15 cellular contexts compared by ENCODE assay signal in the genomic region with DNA sequence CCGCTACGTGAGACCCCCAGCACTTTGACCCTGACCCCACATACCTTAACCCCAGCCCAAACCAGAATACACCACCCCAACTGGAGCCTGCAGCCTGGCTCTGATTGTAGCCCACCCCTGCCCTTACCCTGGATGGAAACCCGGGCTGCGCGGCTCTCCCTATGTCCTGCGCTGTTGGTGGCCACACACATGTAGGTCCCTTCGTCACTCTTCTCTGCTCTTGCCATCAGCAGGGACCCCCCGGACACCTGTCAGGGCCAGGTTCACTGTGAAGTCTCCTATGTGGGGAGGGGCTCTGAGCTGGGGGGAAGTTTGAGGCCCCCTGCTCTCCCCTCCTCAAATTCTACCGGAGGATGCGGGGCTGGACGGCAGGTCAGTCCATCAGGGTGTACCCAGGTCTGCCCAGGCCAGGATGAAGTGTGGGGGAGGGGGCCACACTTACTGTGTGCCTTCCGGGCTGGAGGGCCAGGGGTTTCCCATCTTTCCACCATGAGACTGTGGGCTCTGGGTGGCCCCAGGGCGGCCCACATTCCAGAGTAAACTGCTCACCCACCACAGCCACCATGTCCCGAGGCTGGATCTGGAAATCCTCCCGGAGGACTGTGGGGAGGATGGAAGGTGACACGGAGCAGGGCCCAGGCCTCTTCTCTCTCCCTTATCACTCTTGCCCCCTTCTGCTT. TPM values are rescaled to one million over a fixed set of nuclear protein-coding genes. Genes with fewer than 3 reads are reported as not detected.
DNase-seq lines count a peak whose midpoint lies in the region; ATAC-seq, FAIRE-seq and TF ChIP-seq lines count a peak whose summit lies in the region.
"Had no signal": no experiment of that assay in that cellular context is flagged by ENCODE, and none has a peak within 500 bp of the region (broad histone marks: within the 10 kb centered on the region; RNA-seq: fewer than 3 reads in every experiment).

No MANE protein-coding gene starts in this region.

- H3K9me3 ChIP-seq in left ventricle myocardium inferior (replicated peaks): no peaks in the 10 kb centered on the region
- H3K9me3 ChIP-seq in endothelial cell of umbilical vein (replicated peaks; ENCODE audit: control insufficient read depth, insufficient read depth, low read length): no peaks in the 10 kb centered on the region
- no peaks in the 10 kb centered on the region for H3K9me3 ChIP-seq in osteoblast (ENCODE audit: low read depth, low read length)
- H3K9me3 ChIP-seq in vagina: no peaks in the 10 kb centered on the region

- H4K20me1 ChIP-seq in endothelial cell of umbilical vein (replicated peaks; ENCODE audit: control insufficient read depth, extremely low read depth, insufficient read depth, low read length) (no peaks in the 10 kb centered on the region), osteoblast (ENCODE audit: insufficient read depth, low read length) (no peaks in the 10 kb centered on the region)

- no peak for FAIRE-seq in endothelial cell of umbilical vein (lab: Jason Lieb, UNC)

- no peaks in the 10 kb centered on the region for H3K36me3 ChIP-seq in left ventricle myocardium inferior
- peaks cover 28 to 38% of the 10 kb centered on the region in 2 experiments for H3K36me3 ChIP-seq in endothelial cell of umbilical vein (ENCODE audit: control insufficient read depth in 2 of 2, extremely low read depth in 1 of 2, insufficient read depth in 2 of 2, low read length in 2 of 2)
- no peaks in the 10 kb centered on the region for H3K36me3 ChIP-seq in osteoblast (ENCODE audit: insufficient read depth, low read length)
- H3K36me3 ChIP-seq in vagina: no peaks in the 10 kb centered on the region

- no peaks in the 10 kb centered on the region for H3K9me1 ChIP-seq in endothelial cell of umbilical vein (replicated peaks; ENCODE audit: control insufficient read depth, extremely low read depth, insufficient read depth, low read length)

- H3K79me2 ChIP-seq in endothelial cell of umbilical vein (ENCODE audit: control insufficient read depth, insufficient read depth, low read length): peaks cover 66% of the 10 kb centered on the region
- H3K79me2 ChIP-seq in osteoblast (ENCODE audit: insufficient read depth, low read length): no peaks in the 10 kb centered on the region

- H3K27ac ChIP-seq in left ventricle myocardium inferior (replicated peaks) (peak overlapping the region; percentile 89), endothelial cell of umbilical vein (ENCODE audit: insufficient read depth, low read depth, low read length) (peak overlapping the region; percentile 95), osteoblast (ENCODE audit: low read depth, low read length) (no peak overlapping the region), vagina (peak overlapping the region; percentile 60)

- peak overlapping the region; percentile 88 for H3K9ac ChIP-seq in endothelial cell of umbilical vein (replicated peaks; ENCODE audit: extremely low read depth, insufficient read depth, low read length)

- no peak for ATAC-seq in Right ventricle myocardium inferior
- ATAC-seq: T-helper 17 cell had no signal

- POLR2A ChIA-PET in endothelial cell of umbilical vein (lab: Charles Lee): interaction anchor here (0.9 to 4.2 kb wide), 7 partner anchors 9 to 24 kb away, joined by 3 to 39 read pairs (median 6); no protein-coding TSS in a partner anchor

- TF ChIP-seq POLR2A in endothelial cell of umbilical vein (IDR thresholded peaks at IDR 0.05; ENCODE audit: low read depth, low read length): no peak
- TF ChIP-seq POLR2A in vagina (IDR thresholded peaks at IDR 0.05): no peak

- peaks cover 10% of the 10 kb centered on the region for H3K27me3 ChIP-seq in left ventricle myocardium inferior (ENCODE audit: low read depth)
- H3K27me3 ChIP-seq in endothelial cell of umbilical vein (ENCODE audit: control insufficient read depth in 2 of 2, insufficient read depth in 2 of 2, low read length in 2 of 2): no peaks in the 10 kb centered on the region
- no peaks in the 10 kb centered on the region for H3K27me3 ChIP-seq in osteoblast (ENCODE audit: insufficient read depth, low read length)
- no peaks in the 10 kb centered on the region for H3K27me3 ChIP-seq in vagina

- dilution Hi-C loops in endothelial cell of umbilical vein (cut with MboI; ENCODE audit: extremely low pct_ligation_motif_present, low sequenced_read_pairs): no loop called here

- H3K4me3 ChIP-seq in left ventricle myocardium inferior (peak overlapping the region; percentile 69), endothelial cell of umbilical vein (replicated peaks in 1 of 3; ENCODE audit: insufficient read depth in 1 of 3, low read depth in 1 of 3, low read length in 3 of 3) (peak overlapping the region; percentile 76 to 89 (median 88)), osteoblast (ENCODE audit: insufficient read depth, low read length) (no peak overlapping the region), vagina (peak overlapping the region; percentile 12 to 30)

- TF ChIP-seq CTCF in left ventricle myocardium inferior (IDR thresholded peaks at IDR 0.05; ENCODE audit: borderline replicate concordance): no peak
- TF ChIP-seq CTCF in endothelial cell of umbilical vein (IDR thresholded peaks at IDR 0.05; ENCODE audit: extremely low read depth in 1 of 2, insufficient read depth in 1 of 2, low read depth in 1 of 2, low read length in 2 of 2): no peak
- TF ChIP-seq CTCF in osteoblast (IDR thresholded peaks at IDR 0.05; ENCODE audit: extremely low read depth, low read depth, low read length): no peak
- TF ChIP-seq CTCF in vagina (IDR thresholded peaks at IDR 0.05): no peak

- H2AFZ ChIP-seq in endothelial cell of umbilical vein (ENCODE audit: low read depth, low read length): no peak overlapping the region
- no peak overlapping the region for H2AFZ ChIP-seq in osteoblast (ENCODE audit: low read length)

- intact Hi-C loops in left ventricle myocardium inferior (cut with micrococcal nuclease) (no loop called here), Right ventricle myocardium inferior (cut with DNase I) (loop anchor here (2.0 kb wide), 1 partner anchor 19 kb away; no protein-coding TSS in a partner anchor), endothelial cell of umbilical vein (cut with micrococcal nuclease) (loop anchor here (5.0 to 10.0 kb wide), 4 partner anchors 141 to 1834 kb away; a partner anchor contains a TSS), vagina (cut with DNase I) (no loop called here)

- CTCF ChIA-PET in endothelial cell of umbilical vein (lab: Charles Lee): interaction anchor here (1.1 to 5.7 kb wide), 9 partner anchors 14 to 58 kb away, joined by 3 to 70 read pairs (median 7); a partner anchor contains a TSS

- H3K4me1 ChIP-seq in left ventricle myocardium inferior (peaks cover 98% of the 10 kb centered on the region), endothelial cell of umbilical vein (ENCODE audit: control insufficient read depth, extremely low read depth, insufficient read depth, low read length) (peaks cover 75% of the 10 kb centered on the region), osteoblast (ENCODE audit: insufficient read depth, low read length) (peaks cover 49% of the 10 kb centered on the region), vagina (peaks cover 9% of the 10 kb centered on the region)

- H3K4me2 ChIP-seq in endothelial cell of umbilical vein (ENCODE audit: insufficient read depth, low read length) (peak overlapping the region; percentile 78), osteoblast (ENCODE audit: insufficient read depth, low read length) (no peak overlapping the region)

- BruUV-seq in endothelial cell of umbilical vein (replicated peaks; lab: Mats Ljungman, UMichigan): no TSS peak

- DNase-seq in left ventricle myocardium inferior: no peak
- DNase-seq in Right ventricle myocardium inferior (ENCODE audit: missing footprints): no peak
- no peak for DNase-seq in endothelial cell of umbilical vein (ENCODE audit: low read depth, low spot score)
- peak; percentile 43 for DNase-seq in osteoblast (ENCODE audit: insufficient read length, low spot score, missing footprints)
- peak in 1 of 2 donors; percentile 90 for DNase-seq in vagina (ENCODE audit: extremely low spot score in 2 of 2)
- no peak for DNase-seq in stimulated activated CD4-positive, alpha-beta T cell treated with anti-CD3 and anti-CD28 coated beads, Interleukin-4, amount 100 ng/mL, for 24 hours
- no peak for DNase-seq in SIG-M5 (lab: John Stamatoyannopoulos, UW)
- DNase-seq in activated T-cell treated with anti-CD3 and anti-CD28 coated beads, Interleukin-2, amount 50 U/mL, for 48 hours: no peak
- DNase-seq: ACHN; activated effector memory CD4-positive, alpha-beta T cell treated with Interleukin-2 at 50 U/mL for 16 hours; MM.1S; T-helper 17 cell had no signal

RNA-seq across cellular contexts. Expression of a gene that starts 1.5 kb away (rescaled TPM):
- 20.7 TPM for total RNA-seq in left ventricle myocardium inferior
- total RNA-seq in Right ventricle myocardium inferior: 27.6 TPM
- 464 and 474 TPM in 2 replicates for total RNA-seq in endothelial cell of umbilical vein
- polyA plus RNA-seq in endothelial cell of umbilical vein: 260 and 346 TPM in 2 replicates
- polyA plus RNA-seq in endothelial cell of umbilical vein (2011; cell fraction: cytosol; rRNA removed): 115 and 131 TPM in 2 replicates
- 309 and 459 TPM in 2 replicates for polyA plus RNA-seq in endothelial cell of umbilical vein (2011; cell fraction: nucleus; rRNA removed)
- polyA plus RNA-seq in endothelial cell of umbilical vein (2012): 220 and 257 TPM in 2 replicates
- polyA minus RNA-seq in endothelial cell of umbilical vein: 256 and 278 TPM in 2 replicates
- not detected for polyA minus RNA-seq in endothelial cell of umbilical vein (2011; cell fraction: cytosol; rRNA and poly(A)+ RNA removed)
- 319 and 468 TPM in 2 replicates for polyA minus RNA-seq in endothelial cell of umbilical vein (2011; cell fraction: nucleus; rRNA and poly(A)+ RNA removed)
- 0.36 and 0.59 TPM in 2 replicates for total RNA-seq in osteoblast
- 39.8 TPM for total RNA-seq in vagina
- total RNA-seq: OCI-LY7, T-helper 17 cell had no signal

RNA-seq across cellular contexts. Expression of a gene that starts 22.8 kb away (rescaled TPM):
- not detected for total RNA-seq in left ventricle myocardium inferior
- not detected for total RNA-seq in Right ventricle myocardium inferior
- total RNA-seq in endothelial cell of umbilical vein: not detected in 2 replicates
- polyA plus RNA-seq in endothelial cell of umbilical vein: not detected in 2 replicates
- polyA plus RNA-seq in endothelial cell of umbilical vein (2011; cell fraction: cytosol; rRNA removed): not detected in 2 replicates
- polyA plus RNA-seq in endothelial cell of umbilical vein (2011; cell fraction: nucleus; rRNA removed): not detected in 2 replicates
- not detected in 2 replicates for polyA plus RNA-seq in endothelial cell of umbilical vein (2012)
- not detected in 2 replicates for polyA minus RNA-seq in endothelial cell of umbilical vein
- polyA minus RNA-seq in endothelial cell of umbilical vein (2011; cell fraction: cytosol; rRNA and poly(A)+ RNA removed): not detected
- not detected in 2 replicates for polyA minus RNA-seq in endothelial cell of umbilical vein (2011; cell fraction: nucleus; rRNA and poly(A)+ RNA removed)
- under 0.01 TPM in 1 of 2 replicates, not detected in the other for total RNA-seq in osteoblast
- not detected for total RNA-seq in vagina
- total RNA-seq: epithelial cell of proximal tubule, OCI-LY7, T-helper 17 cell, temporal lobe had no signal

RNA-seq across cellular contexts. Expression of a gene that starts 31.0 kb away (rescaled TPM):
- 3.9 TPM for total RNA-seq in left ventricle myocardium inferior
- total RNA-seq in Right ventricle myocardium inferior: 4.6 TPM
- total RNA-seq in endothelial cell of umbilical vein: 19.3 and 27.1 TPM in 2 replicates
- polyA plus RNA-seq in endothelial cell of umbilical vein: 65.4 and 79.4 TPM in 2 replicates
- polyA plus RNA-seq in endothelial cell of umbilical vein (2011; cell fraction: cytosol; rRNA removed): 19.2 and 33.6 TPM in 2 replicates
- 203 and 270 TPM in 2 replicates for polyA plus RNA-seq in endothelial cell of umbilical vein (2011; cell fraction: nucleus; rRNA removed)
- 15.1 and 33.3 TPM in 2 replicates for polyA plus RNA-seq in endothelial cell of umbilical vein (2012)
- polyA minus RNA-seq in endothelial cell of umbilical vein: 11.4 and 20.7 TPM in 2 replicates
- not detected for polyA minus RNA-seq in endothelial cell of umbilical vein (2011; cell fraction: cytosol; rRNA and poly(A)+ RNA removed)
- polyA minus RNA-seq in endothelial cell of umbilical vein (2011; cell fraction: nucleus; rRNA and poly(A)+ RNA removed): 27.5 and 44.7 TPM in 2 replicates
- 12.7 and 18.1 TPM in 2 replicates for total RNA-seq in osteoblast
- total RNA-seq in vagina: 18.9 TPM

RNA-seq across cellular contexts. Expression of a gene that starts 39.6 kb away (rescaled TPM):
- total RNA-seq in left ventricle myocardium inferior: not detected
- total RNA-seq in Right ventricle myocardium inferior: 0.41 TPM
- not detected in 2 replicates for total RNA-seq in endothelial cell of umbilical vein
- 0.03 TPM in 1 of 2 replicates, not detected in the other for polyA plus RNA-seq in endothelial cell of umbilical vein
- polyA plus RNA-seq in endothelial cell of umbilical vein (2011; cell fraction: cytosol; rRNA removed): 0.01 TPM in 2 replicates
- polyA plus RNA-seq in endothelial cell of umbilical vein (2011; cell fraction: nucleus; rRNA removed): 0.08 and 0.09 TPM in 2 replicates
- polyA plus RNA-seq in endothelial cell of umbilical vein (2012): not detected in 2 replicates
- 0.12 TPM in 1 of 2 replicates, not detected in the other for polyA minus RNA-seq in endothelial cell of umbilical vein
- not detected for polyA minus RNA-seq in endothelial cell of umbilical vein (2011; cell fraction: cytosol; rRNA and poly(A)+ RNA removed)
- polyA minus RNA-seq in endothelial cell of umbilical vein (2011; cell fraction: nucleus; rRNA and poly(A)+ RNA removed): not detected in 2 replicates
- total RNA-seq in osteoblast: under 0.01 TPM in 1 of 2 replicates, not detected in the other
- total RNA-seq in vagina: 3.4 TPM
- total RNA-seq: OCI-LY7, T-helper 17 cell had no signal

RNA-seq across cellular contexts. Expression of a gene that starts 57.8 kb away (rescaled TPM):
- total RNA-seq in left ventricle myocardium inferior: 0.25 TPM
- 0.38 TPM for total RNA-seq in Right ventricle myocardium inferior
- total RNA-seq in endothelial cell of umbilical vein: 3.8 and 4.6 TPM in 2 replicates
- polyA plus RNA-seq in endothelial cell of umbilical vein: 0.75 and 0.92 TPM in 2 replicates
- polyA plus RNA-seq in endothelial cell of umbilical vein (2011; cell fraction: cytosol; rRNA removed): 1.3 and 1.5 TPM in 2 replicates
- polyA plus RNA-seq in endothelial cell of umbilical vein (2011; cell fraction: nucleus; rRNA removed): 2.7 and 4.1 TPM in 2 replicates
- 0.97 and 2.2 TPM in 2 replicates for polyA plus RNA-seq in endothelial cell of umbilical vein (2012)
- polyA minus RNA-seq in endothelial cell of umbilical vein: 1.7 and 2.4 TPM in 2 replicates
- polyA minus RNA-seq in endothelial cell of umbilical vein (2011; cell fraction: cytosol; rRNA and poly(A)+ RNA removed): not detected
- 6.2 and 10.0 TPM in 2 replicates for polyA minus RNA-seq in endothelial cell of umbilical vein (2011; cell fraction: nucleus; rRNA and poly(A)+ RNA removed)
- 2.1 and 2.2 TPM in 2 replicates for total RNA-seq in osteoblast
- 2.9 TPM for total RNA-seq in vagina

Comparison
In these comparisons a context has a peak if more than half of its experiments do, and no peak if none do; other contexts are left out.
1. intact Hi-C loops: an anchor here in Right ventricle myocardium inferior (2.0 kb wide) and endothelial cell of umbilical vein (5.0 to 10.0 kb wide); none called in left ventricle myocardium inferior and vagina.
2. RNA of a gene that starts 1.5 kb away (total RNA-seq): 464 to 474 TPM in endothelial cell of umbilical vein, 39.8 TPM in vagina (single experiment), 27.6 TPM in Right ventricle myocardium inferior (single experiment) and 20.7 TPM in left ventricle myocardium inferior (single experiment); 0.36 to 0.59 TPM in osteoblast; every median in the first group is over 10 times any median in the second.